23 cellular contexts compared by ENCODE assay signal in the genomic region with DNA sequence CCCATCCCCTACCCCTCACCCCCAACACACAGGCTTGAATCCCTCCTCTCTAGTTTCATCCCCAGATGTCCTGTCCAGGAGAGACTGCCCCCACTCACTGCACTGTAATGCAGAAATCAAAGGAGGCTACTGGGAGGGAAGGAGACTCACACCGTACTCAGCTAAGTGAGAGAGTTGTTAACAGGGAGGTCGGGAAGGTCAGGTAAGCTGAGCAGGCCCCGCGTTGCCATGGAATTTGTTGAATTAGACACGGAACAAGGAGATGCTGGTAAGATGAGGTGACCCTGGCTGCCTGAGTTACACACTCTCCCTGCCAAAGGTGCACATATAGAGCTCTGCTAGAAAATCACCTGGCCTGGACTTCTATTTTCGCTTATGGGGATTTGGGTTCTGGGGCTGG.
DNase-seq lines count a peak whose midpoint lies in the region; ATAC-seq and TF ChIP-seq lines count a peak whose summit lies in the region.
"Had no signal": no experiment of that assay in that cellular context is flagged by ENCODE, and none has a peak within 500 bp of the region (broad histone marks: within the 10 kb centered on the region; RNA-seq: fewer than 3 reads in every experiment).

No MANE protein-coding gene starts in this region.

- no peaks in the 10 kb centered on the region for H3K79me2 ChIP-seq in neural progenitor cell (ENCODE audit: low read depth)

- no peak overlapping the region for H3K27ac ChIP-seq in neural progenitor cell
- H3K27ac ChIP-seq in upper lobe of right lung, result no peak overlapping the region
- H3K27ac ChIP-seq in sigmoid colon, result no peak overlapping the region
- H3K27ac ChIP-seq in stomach, result no peak overlapping the region
- H3K27ac ChIP-seq: 22Rv1; A549; BLaER1 treated with 17β-estradiol and CSF1 and Interleukin-3, amounts not matched to agents 10 nM and 100 nM; C4-2B had no signal

- no peak overlapping the region for H3K4me3 Mint-ChIP-seq in neural progenitor cell
- H3K4me3 Mint-ChIP-seq: B cell; CD4-positive, alpha-beta T cell; CD8-positive, alpha-beta memory T cell had no signal

- ATAC-seq in upper lobe of right lung, result peak; percentile 19
- ATAC-seq: A549, GM12878 had no signal

- H3K27me3 ChIP-seq in neural progenitor cell, result peaks cover 7% of the 10 kb centered on the region
- no peaks in the 10 kb centered on the region for H3K27me3 ChIP-seq in upper lobe of right lung
- H3K27me3 ChIP-seq in sigmoid colon, result no peaks in the 10 kb centered on the region
- H3K27me3 ChIP-seq in stomach, result peaks cover 0 to 5% (median 0%) of the 10 kb centered on the region in 3 donors
- H3K27me3 ChIP-seq: BLaER1 treated with 17β-estradiol and CSF1 and Interleukin-3, amounts not matched to agents 10 nM and 100 nM had no signal

- TF ChIP-seq EP300 in sigmoid colon (IDR thresholded peaks at IDR 0.05) (no peak), stomach (IDR thresholded peaks at IDR 0.05) (no peak)

- H3K9me3 Mint-ChIP-seq in neural progenitor cell, result peaks cover 4% of the 10 kb centered on the region
- H3K9me3 Mint-ChIP-seq: CD4-positive, alpha-beta T cell; CD8-positive, alpha-beta memory T cell had no signal

- DNase-seq in NCI-H2227 (lab: John Stamatoyannopoulos, UW; ENCODE audit: unreplicated experiment) (peak; percentile 14), NCI-H2227 treated with DMSO at 0.1 percent for 48 hours (lab: John Stamatoyannopoulos, UW) (no peak), neural progenitor cell (ENCODE audit: low spot score) (peak; percentile 7), upper lobe of right lung (no peak), sigmoid colon (no peak), stomach (no peak)
- DNase-seq: AML-193; CD4-positive, alpha-beta T cell; CD8-positive, alpha-beta memory T cell; COR-L47; DMS 273 treated with DMSO at 0.1 percent for 48 hours; DMS153; DMS53; DMS79; DND-41; EL; GDM1 had no signal

- H3F3A ChIP-seq in neural progenitor cell (ENCODE audit: low read depth), result no peaks in the 10 kb centered on the region

- no peak overlapping the region for H3K4me3 ChIP-seq in neural progenitor cell
- no peak overlapping the region for H3K4me3 ChIP-seq in upper lobe of right lung
- no peak overlapping the region for H3K4me3 ChIP-seq in sigmoid colon
- no peak overlapping the region for H3K4me3 ChIP-seq in stomach
- H3K4me3 ChIP-seq: A549; BLaER1 treated with 17β-estradiol and CSF1 and Interleukin-3, amounts not matched to agents 10 nM and 100 nM; GM12878 had no signal

- H3K9ac ChIP-seq in neural progenitor cell, result no peak overlapping the region
- H3K9ac ChIP-seq: BLaER1 treated with 17β-estradiol and CSF1 and Interleukin-3, amounts not matched to agents 10 nM and 100 nM had no signal

- H3K36me3 Mint-ChIP-seq in neural progenitor cell, result no peaks in the 10 kb centered on the region
- H3K36me3 Mint-ChIP-seq: CD8-positive, alpha-beta memory T cell had no signal

- TF ChIP-seq CTCF in neural progenitor cell (IDR thresholded peaks at IDR 0.05) (no peak), upper lobe of right lung (IDR thresholded peaks at IDR 0.05) (no peak), sigmoid colon (IDR thresholded peaks at IDR 0.05) (no peak), stomach (IDR thresholded peaks at IDR 0.05) (no peak)

- no peak overlapping the region for H3K4me2 ChIP-seq in neural progenitor cell
- H3K4me2 ChIP-seq: A549; BLaER1 treated with 17β-estradiol and CSF1 and Interleukin-3, amounts not matched to agents 10 nM and 100 nM had no signal

- no peaks in the 10 kb centered on the region for H3K9me3 ChIP-seq in neural progenitor cell (ENCODE audit: low read depth)
- no peaks in the 10 kb centered on the region for H3K9me3 ChIP-seq in upper lobe of right lung
- no peaks in the 10 kb centered on the region for H3K9me3 ChIP-seq in sigmoid colon
- H3K9me3 ChIP-seq in stomach, result no peaks in the 10 kb centered on the region
- H3K9me3 ChIP-seq: A549; BLaER1 treated with 17β-estradiol and CSF1 and Interleukin-3, amounts not matched to agents 10 nM and 100 nM had no signal

- no peak for TF ChIP-seq POLR2A in sigmoid colon (IDR thresholded peaks at IDR 0.05)
- TF ChIP-seq POLR2A in stomach (IDR thresholded peaks at IDR 0.05), result no peak

- no peak overlapping the region for H3K27ac Mint-ChIP-seq in neural progenitor cell
- H3K27ac Mint-ChIP-seq: B cell; CD4-positive, alpha-beta T cell; CD8-positive, alpha-beta memory T cell had no signal

- peaks cover 17% of the 10 kb centered on the region for H3K27me3 Mint-ChIP-seq in neural progenitor cell (ENCODE audit: insufficient read depth, low read depth)
- H3K27me3 Mint-ChIP-seq: B cell; CD4-positive, alpha-beta T cell; CD8-positive, alpha-beta memory T cell had no signal

- no peaks in the 10 kb centered on the region for H3K36me3 ChIP-seq in neural progenitor cell
- H3K36me3 ChIP-seq in upper lobe of right lung, result no peaks in the 10 kb centered on the region
- no peaks in the 10 kb centered on the region for H3K36me3 ChIP-seq in sigmoid colon
- no peaks in the 10 kb centered on the region for H3K36me3 ChIP-seq in stomach
- H3K36me3 ChIP-seq: BLaER1 treated with 17β-estradiol and CSF1 and Interleukin-3, amounts not matched to agents 10 nM and 100 nM had no signal

- intact Hi-C loops in upper lobe of right lung (cut with DNase I), result no loop called here
- intact Hi-C loops in sigmoid colon (cut with DNase I), result no loop called here
- intact Hi-C loops in stomach (cut with DNase I; ENCODE audit: low total_unique reads), result no loop called here

- H2AFZ ChIP-seq in neural progenitor cell (replicated peaks), result no peak overlapping the region

- WGBS in sigmoid colon, 2 donors, result 71 to 88% methylated on average over 6 of the region's 6 CpGs
- WGBS in stomach, 5 donors, result 46 to 58% (median 53%) methylated on average over 6 of the region's 6 CpGs

- peaks cover 10% of the 10 kb centered on the region for H3K4me1 ChIP-seq in neural progenitor cell
- no peaks in the 10 kb centered on the region for H3K4me1 ChIP-seq in upper lobe of right lung
- no peaks in the 10 kb centered on the region for H3K4me1 ChIP-seq in sigmoid colon
- H3K4me1 ChIP-seq in stomach, result no peaks in the 10 kb centered on the region
- H3K4me1 ChIP-seq: A549 had no signal

- H4K20me1 ChIP-seq in neural progenitor cell (ENCODE audit: low read depth), result no peaks in the 10 kb centered on the region
- H4K20me1 ChIP-seq: BLaER1 treated with 17β-estradiol and CSF1 and Interleukin-3, amounts not matched to agents 10 nM and 100 nM had no signal

- peaks cover 20% of the 10 kb centered on the region for H3K4me1 Mint-ChIP-seq in neural progenitor cell
- H3K4me1 Mint-ChIP-seq: B cell had no signal

Comparison
In these comparisons a context has a peak if more than half of its experiments do, and no peak if none do; other contexts are left out.
1. DNase-seq: peak in NCI-H2227 (single experiment) and neural progenitor cell (single experiment); none in NCI-H2227 treated with DMSO at 0.1 percent for 48 hours (single experiment), upper lobe of right lung (single experiment), sigmoid colon (single experiment) and stomach (single experiment).